Comparison of ENCODE assay signal across 8 cellular contexts in the genomic region with DNA sequence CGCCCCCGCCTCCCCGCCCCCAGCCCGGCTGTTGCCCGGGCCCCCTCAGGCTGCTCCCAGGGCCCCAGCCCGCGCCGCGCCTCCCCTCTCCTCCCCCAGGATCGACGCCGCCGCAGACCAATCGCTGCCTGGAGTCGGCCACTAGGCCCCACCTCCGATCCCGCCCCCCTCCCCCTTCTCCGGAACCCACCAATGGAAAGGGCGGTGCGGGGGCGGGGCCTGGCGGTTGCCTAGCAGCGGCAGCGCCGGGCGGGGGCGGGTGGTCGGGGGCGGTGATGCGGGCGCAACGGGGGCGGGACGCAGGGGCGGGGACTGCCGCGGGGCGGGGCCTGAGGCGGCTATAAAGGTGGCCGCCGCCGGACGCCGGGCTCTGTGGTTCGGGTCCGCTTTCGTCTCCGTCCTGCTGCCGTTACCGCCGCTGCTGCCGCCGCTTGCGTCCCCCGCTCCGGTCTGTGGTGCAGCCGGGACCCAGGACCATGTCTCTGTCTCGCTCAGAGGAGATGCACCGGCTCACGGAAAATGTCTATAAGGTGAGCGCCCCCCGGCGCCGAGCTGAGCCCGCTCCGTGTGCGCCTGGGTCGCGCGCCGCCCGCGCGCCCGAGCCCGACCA. TPM values are rescaled to one million over a fixed set of nuclear protein-coding genes. Genes with fewer than 3 reads are reported as not detected.
DNase-seq lines count a peak whose midpoint lies in the region; ATAC-seq and TF ChIP-seq lines count a peak whose summit lies in the region.

Gene BAIAP2 (plus strand): TSS at position 373 of the 610 bp plus-strand sequence. CDS start 104 bp downstream, at position 477.

- H3K27ac ChIP-seq in ectodermal cell (ENCODE audit: insufficient read depth, low read depth, low read length, poor library complexity, severe bottlenecking) (no peak within 1 kb of the TSS), lower lobe of right lung (peak within 1 kb of the TSS; percentile 71)

- DNase-seq in AML-193 (lab: John Stamatoyannopoulos, UW) (peak; percentile 90 to 91), GM19238 (ENCODE audit: insufficient read length, low spot score) (peak; percentile 100), NCI-H748 (lab: John Stamatoyannopoulos, UW; ENCODE audit: unreplicated experiment) (peak; percentile 87), lower lobe of right lung (peak; percentile 97)
- DNase-seq in activated CD8-positive, alpha-beta T cell treated with anti-CD3 and anti-CD28 coated beads, Interleukin-2, amount 10 ng/mL, durations not matched to agents 7 days and 5 days: peak; percentile 97
- DNase-seq in stimulated activated CD4-positive, alpha-beta T cell treated with anti-CD3 and anti-CD28 coated beads, Interleukin-4, amount 100 ng/mL, for 4 hours: peak; percentile 96 to 100

- H3K4me3 ChIP-seq in ectodermal cell (ENCODE audit: insufficient read depth, low read depth, low read length) (peak within 1 kb of the TSS; percentile 63), lower lobe of right lung (peak within 1 kb of the TSS; percentile 62)

- intact Hi-C loops in lower lobe of right lung (cut with DNase I): no loop called here

- H3K36me3 ChIP-seq in ectodermal cell (ENCODE audit: control insufficient read depth, insufficient read depth, low read length) (no peaks in the 10 kb centered on the region), lower lobe of right lung (peaks cover 11% of the 10 kb centered on the region)

- H3K9me3 ChIP-seq in ectodermal cell (ENCODE audit: control insufficient read depth, low read length) (no peaks in the 10 kb centered on the region), lower lobe of right lung (no peaks in the 10 kb centered on the region)

- WGBS in ectodermal cell, 2 experiments: 0% methylated on average over 73 to 74 of the region's 76 CpGs

- ATAC-seq in HG03571 (IDR thresholded peaks at IDR 0.05; ENCODE audit: unreplicated experiment) (peak; percentile 53), lower lobe of right lung (peak; percentile 71 to 84)
- peak; percentile 83 for ATAC-seq in activated CD8-positive, alpha-beta T cell treated with anti-CD3 and anti-CD28 coated beads, Interleukin-2, amount 10 ng/mL, durations not matched to agents 7 days and 5 days

- peak within 1 kb of the TSS; percentile 14 for H3K27ac Mint-ChIP-seq in activated CD8-positive, alpha-beta T cell treated with anti-CD3 and anti-CD28 coated beads, Interleukin-2, amount 10 ng/mL, durations not matched to agents 7 days and 5 days

- CTCF ChIA-PET in activated CD8-positive, alpha-beta T cell treated with anti-CD3 and anti-CD28 coated beads, Interleukin-2, amount 10 ng/mL, durations not matched to agents 7 days and 5 days (lab: Charles Lee): interaction anchor here (1.8 kb wide), 1 partner anchor 11 kb away, joined by 4 read pairs; no protein-coding TSS in a partner anchor

- POLR2A ChIA-PET in activated CD8-positive, alpha-beta T cell treated with anti-CD3 and anti-CD28 coated beads, Interleukin-2, amount 10 ng/mL, durations not matched to agents 7 days and 5 days (lab: Charles Lee): no interaction called here

- H3K36me3 Mint-ChIP-seq in activated CD8-positive, alpha-beta T cell treated with anti-CD3 and anti-CD28 coated beads, Interleukin-2, amount 10 ng/mL, durations not matched to agents 7 days and 5 days (ENCODE audit: low read depth): no peaks in the 10 kb centered on the region

- peaks cover 39% of the 10 kb centered on the region for H3K27me3 Mint-ChIP-seq in activated CD8-positive, alpha-beta T cell treated with anti-CD3 and anti-CD28 coated beads, Interleukin-2, amount 10 ng/mL, durations not matched to agents 7 days and 5 days (ENCODE audit: low read depth)

- H3K27me3 ChIP-seq in ectodermal cell (ENCODE audit: control insufficient read depth, insufficient read depth, low read length, poor library complexity, severe bottlenecking): peaks cover 18% of the 10 kb centered on the region
- no peaks in the 10 kb centered on the region for H3K27me3 ChIP-seq in lower lobe of right lung (ENCODE audit: low read depth)

- no peak for TF ChIP-seq CTCF in lower lobe of right lung (IDR thresholded peaks at IDR 0.05)

- peak within 1 kb of the TSS; percentile 80 for H3K4me3 Mint-ChIP-seq in activated CD8-positive, alpha-beta T cell treated with anti-CD3 and anti-CD28 coated beads, Interleukin-2, amount 10 ng/mL, durations not matched to agents 7 days and 5 days

- peaks cover 23% of the 10 kb centered on the region for H3K4me1 ChIP-seq in ectodermal cell (ENCODE audit: control insufficient read depth, insufficient read depth, low read length)
- H3K4me1 ChIP-seq in lower lobe of right lung: peaks cover 77% of the 10 kb centered on the region

- no peaks in the 10 kb centered on the region for H3K9me3 Mint-ChIP-seq in activated CD8-positive, alpha-beta T cell treated with anti-CD3 and anti-CD28 coated beads, Interleukin-2, amount 10 ng/mL, durations not matched to agents 7 days and 5 days (ENCODE audit: insufficient read depth)

- H3K4me1 Mint-ChIP-seq in activated CD8-positive, alpha-beta T cell treated with anti-CD3 and anti-CD28 coated beads, Interleukin-2, amount 10 ng/mL, durations not matched to agents 7 days and 5 days (ENCODE audit: low read depth): peaks cover 13% of the 10 kb centered on the region

RNA-seq across cellular contexts. Expression of gene BAIAP2, which starts in this region (rescaled TPM):
- 1 to 10 TPM; 5.0 to 5.8 TPM for total RNA-seq in activated CD8-positive, alpha-beta T cell treated with anti-CD3 and anti-CD28 coated beads, Interleukin-2, amount 10 ng/mL, durations not matched to agents 7 days and 5 days
- 41.6 TPM for polyA plus RNA-seq in ectodermal cell (2013, experiment 1 of 4)
- polyA plus RNA-seq in ectodermal cell (2013, experiment 2 of 4): 33.4 TPM
- polyA plus RNA-seq in ectodermal cell (2013, experiment 3 of 4): 34.5 TPM
- 32.3 TPM for polyA plus RNA-seq in ectodermal cell (2013, experiment 4 of 4)
- total RNA-seq in lower lobe of right lung: 119 TPM

Comparison
In these comparisons a context has a peak if more than half of its experiments do, and no peak if none do; other contexts are left out.
1. RNA of gene BAIAP2 (total RNA-seq): 119 TPM in lower lobe of right lung (single experiment); 5.0 to 5.8 TPM in activated CD8-positive, alpha-beta T cell treated with anti-CD3 and anti-CD28 coated beads, Interleukin-2, amount 10 ng/mL, durations not matched to agents 7 days and 5 days; every median in the first group is over 10 times any median in the second.
2. Peak in every context shown above with its lines, with median percentiles within 50 percentile points of each other: DNase-seq and ATAC-seq.